11 cellular contexts compared by ENCODE assay signal in the genomic region with DNA sequence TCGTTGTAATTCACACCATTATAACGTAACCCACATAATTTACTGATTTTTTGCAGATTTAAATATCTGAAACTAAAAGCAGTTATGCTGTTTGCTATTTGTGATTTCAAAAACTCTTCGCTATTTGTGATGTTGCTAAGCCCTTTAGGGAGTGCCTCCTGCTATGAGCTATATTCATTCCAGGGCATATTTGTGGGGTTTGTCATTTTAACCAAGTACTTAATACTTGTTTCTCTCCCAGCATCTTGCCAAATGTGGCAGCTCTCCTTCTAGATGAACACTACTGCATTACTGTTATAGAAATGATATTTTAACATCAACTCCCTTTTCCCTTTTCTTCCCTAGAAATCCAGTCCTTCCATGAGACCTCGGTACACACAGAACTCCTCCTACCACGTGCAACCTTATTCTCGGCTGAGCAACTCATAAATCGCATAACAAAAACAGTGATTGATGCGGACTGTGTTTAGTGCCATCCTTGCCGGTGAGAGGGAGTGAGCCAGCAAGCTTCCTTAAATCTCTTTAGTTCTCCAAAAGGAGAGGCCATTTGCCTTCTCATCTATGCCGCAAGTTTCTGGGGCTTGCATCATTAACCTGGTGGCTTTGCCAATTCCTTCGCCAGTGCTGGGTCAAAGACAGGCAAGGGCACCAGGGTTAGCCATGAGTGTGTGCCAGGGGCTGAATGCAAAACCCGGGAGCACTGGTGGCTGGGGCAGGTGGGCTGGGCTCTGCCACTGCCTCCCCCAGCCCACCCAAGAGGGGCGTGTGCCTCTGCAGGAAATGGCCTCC. TPM values are rescaled to one million over a fixed set of nuclear protein-coding genes. Genes with fewer than 3 reads are reported as not detected.
DNase-seq lines count a peak whose midpoint lies in the region; ATAC-seq and TF ChIP-seq lines count a peak whose summit lies in the region.
"Had no signal": no experiment of that assay in that cellular context is flagged by ENCODE, and none has a peak within 500 bp of the region (broad histone marks: within the 10 kb centered on the region; RNA-seq: fewer than 3 reads in every experiment).

No MANE protein-coding gene starts in this region.

- no peaks in the 10 kb centered on the region for H3K9me3 Mint-ChIP-seq in activated T-helper 17 cell treated with anti-CD3 and anti-CD28 coated beads, Interleukin-2, amount 50 U/mL, for 72 hours
- H3K9me3 Mint-ChIP-seq in mesothelial cell of epicardium, result no peaks in the 10 kb centered on the region
- H3K9me3 Mint-ChIP-seq: activated naive CD8-positive, alpha-beta T cell treated with anti-CD3 and anti-CD28 coated beads, Interleukin-2, amount 10 ng/mL, durations not matched to agents 7 days and 5 days had no signal

- H3K4me3 Mint-ChIP-seq in activated T-helper 17 cell treated with anti-CD3 and anti-CD28 coated beads, Interleukin-2, amount 50 U/mL, for 72 hours, result no peak overlapping the region
- no peak overlapping the region for H3K4me3 Mint-ChIP-seq in mesothelial cell of epicardium
- H3K4me3 Mint-ChIP-seq: activated naive CD8-positive, alpha-beta T cell treated with anti-CD3 and anti-CD28 coated beads, Interleukin-2, amount 10 ng/mL, durations not matched to agents 7 days and 5 days had no signal

- no peak for ATAC-seq in activated T-helper 17 cell treated with anti-CD3 and anti-CD28 coated beads, Interleukin-2, amount 50 U/mL, for 72 hours (replicated peaks)
- ATAC-seq in HG03378 (IDR thresholded peaks at IDR 0.05; ENCODE audit: unreplicated experiment), result no peak

- peaks cover 4% of the 10 kb centered on the region for H3K4me1 Mint-ChIP-seq in activated T-helper 17 cell treated with anti-CD3 and anti-CD28 coated beads, Interleukin-2, amount 50 U/mL, for 72 hours
- H3K4me1 Mint-ChIP-seq in mesothelial cell of epicardium, result peaks cover 2% of the 10 kb centered on the region

- no peaks in the 10 kb centered on the region for H3K36me3 ChIP-seq in SK-N-MC (ENCODE audit: insufficient read depth, low read length)

- no peaks in the 10 kb centered on the region for H3K9me3 ChIP-seq in SK-N-MC (ENCODE audit: low read depth, low read length)

- DNase-seq in GM04503 (ENCODE audit: low read depth) (peak; percentile 98), SK-N-MC (ENCODE audit: low read depth, low spot score) (no peak), fibroblast of the conjunctiva (ENCODE audit: low read depth) (peak; percentile 94), skeletal muscle cell (ENCODE audit: low read depth) (peak; percentile 63), SK-N-DZ (ENCODE audit: low spot score) (no peak), mesothelial cell of epicardium (ENCODE audit: low spot score in 2 of 2, unreplicated experiment in 2 of 2) (no peak)
- DNase-seq: activated naive CD8-positive, alpha-beta T cell treated with anti-CD3 and anti-CD28 coated beads, Interleukin-2, amount 10 ng/mL, durations not matched to agents 7 days and 5 days; kidney; SW 1271 had no signal

- H3K36me3 Mint-ChIP-seq in activated T-helper 17 cell treated with anti-CD3 and anti-CD28 coated beads, Interleukin-2, amount 50 U/mL, for 72 hours (ENCODE audit: low read depth), result no peaks in the 10 kb centered on the region
- H3K36me3 Mint-ChIP-seq in mesothelial cell of epicardium, result no peaks in the 10 kb centered on the region
- H3K36me3 Mint-ChIP-seq: activated naive CD8-positive, alpha-beta T cell treated with anti-CD3 and anti-CD28 coated beads, Interleukin-2, amount 10 ng/mL, durations not matched to agents 7 days and 5 days had no signal

- no peak overlapping the region for H3K4me3 ChIP-seq in SK-N-MC
- no peak overlapping the region for H3K4me3 ChIP-seq in skeletal muscle cell (ENCODE audit: low read depth, low read length)

- no peaks in the 10 kb centered on the region for H3K27me3 Mint-ChIP-seq in activated T-helper 17 cell treated with anti-CD3 and anti-CD28 coated beads, Interleukin-2, amount 50 U/mL, for 72 hours
- H3K27me3 Mint-ChIP-seq in mesothelial cell of epicardium (ENCODE audit: low read depth), result peaks cover 19% of the 10 kb centered on the region
- H3K27me3 Mint-ChIP-seq: activated naive CD8-positive, alpha-beta T cell treated with anti-CD3 and anti-CD28 coated beads, Interleukin-2, amount 10 ng/mL, durations not matched to agents 7 days and 5 days had no signal

- TF ChIP-seq CTCF in mesothelial cell of epicardium (IDR thresholded peaks at IDR 0.05; ENCODE audit: unreplicated experiment), result no peak

- peak overlapping the region; percentile 6; the same call in 1 of the 2 replicates for H3K27ac ChIP-seq in SK-N-MC

- no peak overlapping the region for H3K9ac ChIP-seq in SK-N-MC (ENCODE audit: insufficient read length)

- H3K27ac Mint-ChIP-seq in activated T-helper 17 cell treated with anti-CD3 and anti-CD28 coated beads, Interleukin-2, amount 50 U/mL, for 72 hours, result no peak overlapping the region
- no peak overlapping the region for H3K27ac Mint-ChIP-seq in mesothelial cell of epicardium
- H3K27ac Mint-ChIP-seq: activated naive CD8-positive, alpha-beta T cell treated with anti-CD3 and anti-CD28 coated beads, Interleukin-2, amount 10 ng/mL, durations not matched to agents 7 days and 5 days had no signal

RNA-seq across cellular contexts. Expression of a gene that starts 33.4 kb away (rescaled TPM):
- 9.5 and 10.0 TPM in 2 replicates for polyA plus RNA-seq in SK-N-DZ (2014; cell fraction: cytosol; rRNA removed)
- 5.5 and 8.8 TPM in 2 replicates for polyA plus RNA-seq in SK-N-DZ (2014; cell fraction: nucleus; rRNA removed)
- 10 to 100 TPM in 1 of 2 donors, 1 to 10 TPM in 1; 9.7 to 20.7 TPM for total RNA-seq in activated T-helper 17 cell treated with anti-CD3 and anti-CD28 coated beads, Interleukin-2, amount 50 U/mL, for 72 hours
- total RNA-seq in mesothelial cell of epicardium, result 6.5 to 8.4 TPM (median 7.3 TPM) in 3 replicates

RNA-seq across cellular contexts. Expression of a gene that starts 58.6 kb away (rescaled TPM):
- polyA plus RNA-seq in SK-N-DZ (2014; cell fraction: cytosol; rRNA removed), result not detected in 2 replicates
- not detected in 2 replicates for polyA plus RNA-seq in SK-N-DZ (2014; cell fraction: nucleus; rRNA removed)
- not detected for total RNA-seq in activated T-helper 17 cell treated with anti-CD3 and anti-CD28 coated beads, Interleukin-2, amount 50 U/mL, for 72 hours
- not detected in 3 replicates for total RNA-seq in mesothelial cell of epicardium
- total RNA-seq: activated naive CD8-positive, alpha-beta T cell treated with anti-CD3 and anti-CD28 coated beads, Interleukin-2, amount 10 ng/mL, durations not matched to agents 7 days and 5 days; kidney had no signal

Comparison
In these comparisons a context has a peak if more than half of its experiments do, and no peak if none do; other contexts are left out.
1. DNase-seq: peak in GM04503 (single experiment), fibroblast of the conjunctiva (single experiment) and skeletal muscle cell (single experiment); none in SK-N-MC (single experiment), SK-N-DZ (single experiment) and mesothelial cell of epicardium (0 of 2).